ENCODE assay signal across 20 cellular contexts in genomic region chr7:19390795-19391194, GRCh38.
"Had no signal": no experiment of that assay in that cellular context is flagged by ENCODE, and none has a peak within 500 bp of the region (broad histone marks: within the 10 kb centered on the region; RNA-seq: fewer than 3 reads in every experiment).

No MANE protein-coding gene starts in this region.

- H3K4me3 ChIP-seq: adrenal gland, esophagus squamous epithelium, mucosa of descending colon, pancreas, testis, upper lobe of left lung had no signal

- H3K9me3 Mint-ChIP-seq: WTC11 had no signal

- H3K27ac Mint-ChIP-seq: activated CD4-positive, alpha-beta memory T cell treated with anti-CD3 and anti-CD28 coated beads for 36 hours; activated CD4-positive, alpha-beta T cell treated with anti-CD3 and anti-CD28 coated beads for 36 hours; activated naive CD4-positive, alpha-beta T cell treated with anti-CD3 and anti-CD28 coated beads, Interleukin-2, amount 50 U/mL, for 72 hours; activated T-helper 1 cell treated with anti-CD3 and anti-CD28 coated beads, Interleukin-12 subunit alpha, Interleukin-12 subunit beta, Interleukin-2, Interleukin-4 antibody, amounts not matched to agents 30 ng/mL and 10 ng/mL and 1 ng/mL, durations not matched to agents 14 hours and 24 hours and 36 hours; immature natural killer cell; stimulated activated effector memory CD8-positive, alpha-beta T cell treated with anti-CD3 and anti-CD28 coated beads, Interleukin-12 subunit alpha, Interleukin-12 subunit beta, amount 100 ng/mL, for 72 hours; WTC11 had no signal

- H3K9me3 ChIP-seq: adrenal gland, esophagus squamous epithelium, mucosa of descending colon, pancreas, testis, upper lobe of left lung had no signal

- H3K27me3 Mint-ChIP-seq: activated CD4-positive, alpha-beta memory T cell treated with anti-CD3 and anti-CD28 coated beads for 36 hours; activated CD4-positive, alpha-beta T cell treated with anti-CD3 and anti-CD28 coated beads for 36 hours; naive B cell had no signal

- H3K36me3 ChIP-seq: adrenal gland, esophagus squamous epithelium, pancreas, upper lobe of left lung had no signal

- DNase-seq: activated CD4-positive, alpha-beta memory T cell treated with anti-CD3 and anti-CD28 coated beads for 36 hours; activated CD4-positive, alpha-beta T cell treated with anti-CD3 and anti-CD28 coated beads for 36 hours; activated gamma-delta T cell treated with Interleukin-2 at 50 U/mL for 16 hours; activated T-cell treated with anti-CD3 and anti-CD28 coated beads for 4 hours; adrenal gland; cerebellar nuclear complex; effector CD4-positive, alpha-beta T cell; esophagus squamous epithelium; immature natural killer cell; left ventricle myocardium superior; mucosa of descending colon; naive B cell; pancreas; stimulated activated CD4-positive, alpha-beta T cell treated with anti-CD3 and anti-CD28 coated beads, Interleukin-4, amount 100 ng/mL, for 24 hours; testis; upper lobe of left lung had no signal

- H3K27ac ChIP-seq: adrenal gland, esophagus squamous epithelium, pancreas, testis, upper lobe of left lung had no signal

- H3K4me3 Mint-ChIP-seq: activated CD4-positive, alpha-beta memory T cell treated with anti-CD3 and anti-CD28 coated beads for 36 hours; activated CD4-positive, alpha-beta T cell treated with anti-CD3 and anti-CD28 coated beads for 36 hours; activated T-helper 1 cell treated with anti-CD3 and anti-CD28 coated beads, Interleukin-12 subunit alpha, Interleukin-12 subunit beta, Interleukin-2, Interleukin-4 antibody, amounts not matched to agents 30 ng/mL and 10 ng/mL and 1 ng/mL, durations not matched to agents 14 hours and 24 hours and 36 hours; immature natural killer cell; naive B cell; stimulated activated effector memory CD8-positive, alpha-beta T cell treated with anti-CD3 and anti-CD28 coated beads, Interleukin-12 subunit alpha, Interleukin-12 subunit beta, amount 100 ng/mL, for 72 hours; WTC11 had no signal

- H3K4me1 Mint-ChIP-seq: activated CD4-positive, alpha-beta T cell treated with anti-CD3 and anti-CD28 coated beads for 36 hours; immature natural killer cell; naive B cell; stimulated activated effector memory CD8-positive, alpha-beta T cell treated with anti-CD3 and anti-CD28 coated beads, Interleukin-12 subunit alpha, Interleukin-12 subunit beta, amount 100 ng/mL, for 72 hours; WTC11 had no signal

- H3K27me3 ChIP-seq: adrenal gland, esophagus squamous epithelium, pancreas, testis, upper lobe of left lung had no signal

- H3K4me1 ChIP-seq: adrenal gland, esophagus squamous epithelium, pancreas, testis, upper lobe of left lung had no signal

- H3K36me3 Mint-ChIP-seq: activated CD4-positive, alpha-beta memory T cell treated with anti-CD3 and anti-CD28 coated beads for 36 hours; activated naive CD4-positive, alpha-beta T cell treated with anti-CD3 and anti-CD28 coated beads, Interleukin-2, amount 50 U/mL, for 72 hours; naive B cell; stimulated activated effector memory CD8-positive, alpha-beta T cell treated with anti-CD3 and anti-CD28 coated beads, Interleukin-12 subunit alpha, Interleukin-12 subunit beta, amount 100 ng/mL, for 72 hours; WTC11 had no signal
